Comparison of ENCODE assay signal across 6 cellular contexts in the genomic region with DNA sequence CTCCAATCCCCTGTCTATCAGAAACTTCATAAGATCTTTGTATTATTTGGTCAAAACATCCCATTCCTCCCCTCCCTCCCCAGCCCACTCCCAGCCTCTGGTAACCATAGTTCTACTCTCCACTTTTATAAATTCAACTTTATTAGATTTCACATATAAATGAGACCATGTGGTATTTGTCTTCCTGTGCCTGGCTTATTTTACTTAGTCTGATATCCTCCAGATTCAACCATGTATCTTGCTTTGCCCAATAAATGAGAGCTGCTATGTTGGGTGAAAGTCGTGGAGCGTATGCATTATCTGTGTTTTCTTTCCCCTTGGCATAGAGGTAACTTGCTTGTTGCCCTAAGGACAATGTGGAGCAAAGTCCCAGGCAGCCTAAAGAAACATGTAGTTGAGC. TPM values are rescaled to one million over a fixed set of nuclear protein-coding genes. Genes with fewer than 3 reads are reported as not detected.
"Had no signal": no experiment of that assay in that cellular context is flagged by ENCODE, and none has a peak within 500 bp of the region (broad histone marks: within the 10 kb centered on the region; RNA-seq: fewer than 3 reads in every experiment).

No MANE protein-coding gene starts in this region.

- DNase-seq: IMR-90, KBM-7 had no signal

- ATAC-seq: HepG2, K562 had no signal

- H3K27ac ChIP-seq: HL-60 had no signal

- H3K4me3 ChIP-seq: K562 had no signal

RNA-seq across cellular contexts. Expression of gene CHRM3, which starts 28.5 kb away (rescaled TPM):
- polyA plus RNA-seq: HepG2, IgD-negative memory B cell, IMR-90 had no signal
